8 cellular contexts compared by ENCODE assay signal in genomic region chr19:56671613-56671994, GRCh38. TPM values are rescaled to one million over a fixed set of nuclear protein-coding genes. Genes with fewer than 3 reads are reported as not detected.
A peak's percentile ranks its signal among the peaks of the same experiment; 100 is the strongest.
DNase-seq lines count a peak whose midpoint lies in the region; ATAC-seq, FAIRE-seq and TF ChIP-seq lines count a peak whose summit lies in the region.

TSS of gene ZNF835 (minus strand) at chr19:56671757. CDS start at chr19:56665198, 6,559 bp downstream.

- peak within 1 kb of the TSS in 1 of 2 donors; percentile 27 for H3K4me3 ChIP-seq in cardiac fibroblast (replicated peaks in 1 of 2; ENCODE audit: low read depth in 2 of 2, low read length in 2 of 2)

- FAIRE-seq in GM12891 (lab: Jason Lieb, UNC): no peak
- no peak for FAIRE-seq in H54 (lab: Jason Lieb, UNC)

- TF ChIP-seq POLR2A in GM12891 (IDR thresholded peaks at IDR 0.05; ENCODE audit: low read depth, low read length) (no peak), H54 (IDR thresholded peaks at IDR 0.05; ENCODE audit: low read depth, low read length) (no peak)

- no peak for TF ChIP-seq CTCF in cardiac fibroblast (IDR thresholded peaks at IDR 0.05; ENCODE audit: low read depth, low read length)

- peak; percentile 87 to 89 for ATAC-seq in activated CD4-positive, CD25-positive, alpha-beta regulatory T cell treated with anti-CD3 and anti-CD28 coated beads, Interleukin-2, amount 50 U/mL, for 24 hours
- ATAC-seq in left lobe of liver (peak; percentile 94), GM18868 (IDR thresholded peaks at IDR 0.05; ENCODE audit: unreplicated experiment) (no peak)

- DNase-seq in GM12891 (ENCODE audit: insufficient read length, low spot score) (peak; percentile 39), cardiac fibroblast (ENCODE audit: low read depth in 2 of 2) (peak; percentile 53 to 58), left lobe of liver (ENCODE audit: low spot score) (peak; percentile 83), iPS-NIHi11 (ENCODE audit: low spot score) (no peak), H54 (ENCODE audit: insufficient read length, low spot score) (no peak)
- peak; percentile 82 to 88 for DNase-seq in stimulated activated CD4-positive, alpha-beta T cell treated with anti-CD3 and anti-CD28 coated beads, Interleukin-4, amount 100 ng/mL, for 4 hours

TF ChIP-seq in GM12891, 5 proteins besides CTCF, POLR2A, EP300 and RAD21:
- no peak for TF ChIP-seq PAX5 (IDR thresholded peaks at IDR 0.05; ENCODE audit: insufficient read depth, low read length, severe bottlenecking)
- TF ChIP-seq POLR2AphosphoS5 (IDR thresholded peaks at IDR 0.05; ENCODE audit: low read depth, low read length): no peak
- TF ChIP-seq SPI1 (IDR thresholded peaks at IDR 0.05; ENCODE audit: low read depth, low read length): no peak
- TF ChIP-seq POU2F2 (IDR thresholded peaks at IDR 0.05; ENCODE audit: low read depth, low read length): no peak
- TF ChIP-seq TAF1 (IDR thresholded peaks at IDR 0.05; ENCODE audit: low read depth, low read length): no peak
TF ChIP-seq in GM12891: peak in this region for 0.

RNA-seq across cellular contexts. Expression of gene ZNF835, which starts in this region (rescaled TPM):
- polyA plus RNA-seq in GM12891 (2012; ENCODE audit: low read depth, missing spikeins): not detected
- 0.58 TPM for total RNA-seq in left lobe of liver

Comparison
In these comparisons a context has a peak if more than half of its experiments do, and no peak if none do; other contexts are left out.
1. Peak in DNase-seq and ATAC-seq in left lobe of liver; RNA of the gene not detected or under 1 TPM.
2. DNase-seq: peak in GM12891 (single experiment), cardiac fibroblast (2 of 2) and stimulated activated CD4-positive, alpha-beta T cell treated with anti-CD3 and anti-CD28 coated beads, Interleukin-4, amount 100 ng/mL, for 4 hours (2 of 2); none in iPS-NIHi11 (single experiment) and H54 (single experiment).